19 cellular contexts compared by ENCODE assay signal in genomic region chr11:88475991-88476418, GRCh38.
DNase-seq lines count a peak whose midpoint lies in the region; ATAC-seq and TF ChIP-seq lines count a peak whose summit lies in the region.
"Had no signal": no experiment of that assay in that cellular context is flagged by ENCODE, and none has a peak within 500 bp of the region (broad histone marks: within the 10 kb centered on the region; RNA-seq: fewer than 3 reads in every experiment).

No MANE protein-coding gene starts in this region.

- H4K20me1 ChIP-seq in PC-9 (ENCODE audit: insufficient read depth), result no peaks in the 10 kb centered on the region

- ATAC-seq in thoracic aorta (ENCODE audit: insufficient number of reproducible peaks, low FRiP score, low read depth), result peak; percentile 76
- ATAC-seq in HG02973 (IDR thresholded peaks at IDR 0.05; ENCODE audit: unreplicated experiment), result no peak
- ATAC-seq: GM12878, left lung had no signal

- POLR2A ChIA-PET in PC-9 (lab: Charles Lee; ENCODE audit: unreplicated experiment), result no interaction called here

- CTCF ChIA-PET in PC-9 (lab: Charles Lee), result no interaction called here

- H3F3A ChIP-seq in PC-9 (ENCODE audit: insufficient read depth, low read depth), result no peaks in the 10 kb centered on the region

- H3K4me2 ChIP-seq in PC-9, result no peak overlapping the region
- H3K4me2 ChIP-seq: KMS-11 had no signal

- peaks cover 4% of the 10 kb centered on the region; the same call in 1 of the 2 replicates for H3K9me3 ChIP-seq in PC-9 (ENCODE audit: insufficient read depth, low read depth)
- no peaks in the 10 kb centered on the region for H3K9me3 ChIP-seq in thoracic aorta
- H3K9me3 ChIP-seq: left lung, SJCRH30, testis had no signal

- H2AFZ ChIP-seq in PC-9, result 0 out of 2 replicates have a peak overlapping the region, but pooled peaks have one; percentile 1

- H3K36me3 ChIP-seq in PC-9 (ENCODE audit: low read depth) (no peaks in the 10 kb centered on the region), thoracic aorta (no peaks in the 10 kb centered on the region)
- H3K36me3 ChIP-seq: left lung, SJCRH30 had no signal

- H3K4me3 ChIP-seq in PC-9, result no peak overlapping the region
- H3K4me3 ChIP-seq in thoracic aorta, result no peak overlapping the region
- H3K4me3 ChIP-seq: coronary artery, GM12878, left lung, SJCRH30, skin epidermis, testis had no signal

- no peak for TF ChIP-seq CTCF in PC-9 (conservative IDR thresholded peaks at IDR 0.05)
- TF ChIP-seq CTCF in thoracic aorta (IDR thresholded peaks at IDR 0.05), result no peak

- BruUV-seq in PC-9 (replicated peaks; lab: Mats Ljungman, UMichigan), result no TSS peak

- H3K27me3 ChIP-seq in PC-9 (ENCODE audit: insufficient read depth, low read depth) (no peaks in the 10 kb centered on the region), thoracic aorta (replicated peaks; ENCODE audit: insufficient read depth) (no peaks in the 10 kb centered on the region)
- H3K27me3 ChIP-seq: left lung, SJCRH30, testis had no signal

- no peaks in the 10 kb centered on the region for H3K4me1 ChIP-seq in PC-9 (replicated peaks; ENCODE audit: insufficient read depth)
- peaks cover 3 to 14% of the 10 kb centered on the region in 2 donors for H3K4me1 ChIP-seq in thoracic aorta (ENCODE audit: control insufficient read depth in 1 of 2, low read depth in 2 of 2)
- H3K4me1 ChIP-seq: left lung, SJCRH30, testis had no signal

- no peaks in the 10 kb centered on the region for H3K79me2 ChIP-seq in PC-9 (ENCODE audit: low read depth)

- no peaks in the 10 kb centered on the region for H3K9me2 ChIP-seq in PC-9 (ENCODE audit: insufficient read depth)

- no peak overlapping the region for H3K27ac ChIP-seq in PC-9
- H3K27ac ChIP-seq in thoracic aorta, result no peak overlapping the region
- H3K27ac ChIP-seq: coronary artery, KMS-11, left lung, SJCRH30, skin epidermis, testis had no signal

- DNase-seq in GM04504 (ENCODE audit: low read depth), result peak; percentile 57
- DNase-seq in PC-9, result no peak
- DNase-seq in fibroblast of the conjunctiva (ENCODE audit: low read depth), result peak; percentile 5
- no peak for DNase-seq in thoracic aorta (ENCODE audit: low spot score)
- DNase-seq in activated gamma-delta T cell treated with Interleukin-2 at 50 U/mL for 16 hours, result no peak
- DNase-seq in COLO668 (lab: John Stamatoyannopoulos, UW; ENCODE audit: unreplicated experiment), result no peak
- DNase-seq: activated CD4-positive, CD25-positive, alpha-beta regulatory T cell treated with anti-CD3 and anti-CD28 coated beads, Interleukin-2, amount 50 U/mL, for 72 hours; activated naive CD4-positive, alpha-beta T cell treated with Interleukin-2 at 50 U/mL for 16 hours; CD4-positive, alpha-beta memory T cell; left lung; NCI-H1417; SJCRH30; stimulated activated CD4-positive, alpha-beta T cell treated with anti-CD3 and anti-CD28 coated beads, Interleukin-4, amount 100 ng/mL, for 4 hours; testis had no signal

- intact Hi-C loops in PC-9 (cut with micrococcal nuclease; ENCODE audit: unreplicated experiment), result no loop called here

Comparison
In these comparisons a context has a peak if more than half of its experiments do, and no peak if none do; other contexts are left out.
1. DNase-seq: peak in GM04504 (single experiment) and fibroblast of the conjunctiva (single experiment); none in PC-9 (0 of 2), thoracic aorta (single experiment), activated gamma-delta T cell treated with Interleukin-2 at 50 U/mL for 16 hours (single experiment) and COLO668 (single experiment).